In genomic region chr12:94032368-94032767, GRCh38 we compare ENCODE assay signal across 26 cellular contexts.
A peak's percentile ranks its signal among the peaks of the same experiment; 100 is the strongest.
DNase-seq lines count a peak whose midpoint lies in the region; ATAC-seq, FAIRE-seq and TF ChIP-seq lines count a peak whose summit lies in the region.
"Had no signal": no experiment of that assay in that cellular context is flagged by ENCODE, and none has a peak within 500 bp of the region (broad histone marks: within the 10 kb centered on the region; RNA-seq: fewer than 3 reads in every experiment).

No MANE protein-coding gene starts in this region.

- H3K4me1 ChIP-seq in GM23248 (ENCODE audit: insufficient read depth) (no peaks in the 10 kb centered on the region), HepG2 (ENCODE audit: insufficient read depth, low read length) (peaks cover 15% of the 10 kb centered on the region), uterus (no peaks in the 10 kb centered on the region)
- H3K4me1 ChIP-seq: BLaER1 had no signal

- no peaks in the 10 kb centered on the region for H4K20me1 ChIP-seq in GM23248 (ENCODE audit: insufficient read depth)
- H4K20me1 ChIP-seq in HepG2 (ENCODE audit: insufficient read depth, low read length), result no peaks in the 10 kb centered on the region
- H4K20me1 ChIP-seq: BLaER1 had no signal

- H3K9me3 ChIP-seq in GM23248 (ENCODE audit: low read depth), result no peaks in the 10 kb centered on the region
- no peaks in the 10 kb centered on the region for H3K9me3 ChIP-seq in HepG2 (ENCODE audit: low read length)
- H3K9me3 ChIP-seq in uterus, result no peaks in the 10 kb centered on the region

- H3K79me2 ChIP-seq in GM23248 (ENCODE audit: insufficient read depth), result no peaks in the 10 kb centered on the region
- no peaks in the 10 kb centered on the region for H3K79me2 ChIP-seq in HepG2 (ENCODE audit: insufficient read depth, low read length)

- 0 to 5% methylated on average over 2 of the region's 2 CpGs for WGBS in GM23248 (ENCODE audit: low coverage in 1 of 2, low lambda C conversion rate in 2 of 2, missing lambda C conversion rate in 2 of 2), 2 experiments
- WGBS in HepG2 (ENCODE audit: low lambda C conversion rate), result 42% methylated on average over 2 of the region's 2 CpGs

- no peak overlapping the region for H3K27ac ChIP-seq in GM23248
- H3K27ac ChIP-seq in HepG2 (ENCODE audit: extremely low read length, insufficient read depth, low read length), result no peak overlapping the region
- H3K27ac ChIP-seq in uterus, result peak overlapping the region in 1 of 2 donors; percentile 2
- H3K27ac ChIP-seq: 22Rv1, BLaER1, HL-60 had no signal

- in situ Hi-C loops in GM23248 (cut with MboI) (no loop called here), HepG2 (cut with HindIII; ENCODE audit: extremely low pct_ligation_motif_present, low pct_unique_long_range_greater_than_20kb) (no loop called here)

- TF ChIP-seq POLR2A in HepG2 (IDR thresholded peaks at IDR 0.05; ENCODE audit: insufficient read depth in 1 of 2, low read depth in 2 of 2, low read length in 2 of 2) (no peak), uterus (IDR thresholded peaks at IDR 0.05) (no peak)

- H3K36me3 ChIP-seq in GM23248 (ENCODE audit: low read depth) (no peaks in the 10 kb centered on the region), HepG2 (replicated peaks in 1 of 2; ENCODE audit: control insufficient read depth in 1 of 2, insufficient read depth in 2 of 2, low read length in 2 of 2) (no peaks in the 10 kb centered on the region), uterus (no peaks in the 10 kb centered on the region)
- H3K36me3 ChIP-seq: BLaER1 had no signal

- H3K4me2 ChIP-seq in GM23248 (ENCODE audit: unreplicated experiment) (no peak overlapping the region), HepG2 (ENCODE audit: low read depth, low read length) (no peak overlapping the region)
- H3K4me2 ChIP-seq: BLaER1 had no signal

- H3K4me1 Mint-ChIP-seq in activated CD4-positive, alpha-beta T cell treated with anti-CD3 and anti-CD28 coated beads, Interleukin-2, amount 10 ng/mL, durations not matched to agents 7 days and 5 days, result peaks cover 41% of the 10 kb centered on the region
- H3K4me1 Mint-ChIP-seq in CD14-positive monocyte, result peaks cover 36% of the 10 kb centered on the region

- CTCF ChIA-PET in activated CD4-positive, alpha-beta T cell treated with anti-CD3 and anti-CD28 coated beads, Interleukin-2, amount 10 ng/mL, durations not matched to agents 7 days and 5 days (lab: Charles Lee), result interaction anchor here (1.4 kb wide), 1 partner anchor 12 kb away, joined by 3 read pairs; no protein-coding TSS in a partner anchor
- CTCF ChIA-PET in HepG2 (lab: Yijun Ruan, JAX; ENCODE audit: low intra/inter-chr PET ratio, low total read pairs), result no interaction called here

- POLR2A ChIA-PET in activated CD4-positive, alpha-beta T cell treated with anti-CD3 and anti-CD28 coated beads, Interleukin-2, amount 10 ng/mL, durations not matched to agents 7 days and 5 days (lab: Charles Lee), result no interaction called here
- POLR2A ChIA-PET in HepG2 (lab: Yijun Ruan, JAX), result no interaction called here

- no peak for FAIRE-seq in HepG2 (lab: Jason Lieb, UNC)
- FAIRE-seq: GM12891 had no signal

- no peak overlapping the region for H3K9ac ChIP-seq in GM23248
- no peak overlapping the region for H3K9ac ChIP-seq in HepG2 (ENCODE audit: insufficient read depth, low read depth, low read length)
- H3K9ac ChIP-seq: BLaER1 had no signal

- H3K27ac Mint-ChIP-seq in activated CD4-positive, alpha-beta T cell treated with anti-CD3 and anti-CD28 coated beads, Interleukin-2, amount 10 ng/mL, durations not matched to agents 7 days and 5 days, result peak overlapping the region; percentile 77
- H3K27ac Mint-ChIP-seq in CD14-positive monocyte, result peak overlapping the region in 1 of 7 donors; percentile 6

- intact Hi-C loops in HepG2 (cut with micrococcal nuclease; ENCODE audit: unreplicated experiment) (no loop called here), uterus (cut with DNase I; ENCODE audit: low total_unique reads) (no loop called here), left cardiac atrium (cut with DNase I) (no loop called here), CD14-positive monocyte (cut with micrococcal nuclease) (no loop called here)

- TF ChIP-seq EP300 in HepG2 (IDR thresholded peaks at IDR 0.05; ENCODE audit: low read depth in 2 of 2, low read length in 2 of 2) (no peak), HepG2 (CRISPR knock-in tag; IDR thresholded peaks at IDR 0.05; ENCODE audit: borderline replicate concordance) (no peak)

- H3K27me3 ChIP-seq in GM23248 (replicated peaks; ENCODE audit: insufficient read depth) (0 out of 2 replicates have a peak, but pooled peaks cover 4% of the 10 kb centered on the region), HepG2 (ENCODE audit: control insufficient read depth in 1 of 2, insufficient read depth in 2 of 2, low read length in 2 of 2) (no peaks in the 10 kb centered on the region; a peak in 2 of 5 replicates), uterus (no peaks in the 10 kb centered on the region)
- H3K27me3 ChIP-seq: BLaER1 had no signal

- no peak for TF ChIP-seq RAD21 in HepG2 (CRISPR knock-in tag; IDR thresholded peaks at IDR 0.05)

- no TSS peak for BruUV-seq in HepG2 (replicated peaks; lab: Mats Ljungman, UMichigan)

- H3K27me3 Mint-ChIP-seq in activated CD4-positive, alpha-beta T cell treated with anti-CD3 and anti-CD28 coated beads, Interleukin-2, amount 10 ng/mL, durations not matched to agents 7 days and 5 days, result peaks cover 3% of the 10 kb centered on the region
- H3K27me3 Mint-ChIP-seq in CD14-positive monocyte (ENCODE audit: low read depth in 3 of 3), result peaks cover 3 to 7% (median 5%) of the 10 kb centered on the region in 3 donors

- no peaks in the 10 kb centered on the region for H3K9me2 ChIP-seq in GM23248 (ENCODE audit: insufficient read depth)

- TF ChIP-seq CTCF in HepG2 (CRISPR knock-in tag; IDR thresholded peaks at IDR 0.05) (no peak), uterus (IDR thresholded peaks at IDR 0.05) (no peak), CD14-positive monocyte (IDR thresholded peaks at IDR 0.05) (no peak)

- ATAC-seq in HepG2 (no peak), left cardiac atrium (no peak)

- H2AFZ ChIP-seq in GM23248, result 0 out of 2 replicates have a peak overlapping the region, but pooled peaks have one; percentile 13
- no peak overlapping the region for H2AFZ ChIP-seq in HepG2 (ENCODE audit: low read length)

- H3K4me3 ChIP-seq in GM23248 (no peak overlapping the region), HepG2 (replicated peaks in 1 of 3; ENCODE audit: insufficient read depth in 1 of 3, low read depth in 2 of 3, low read length in 3 of 3) (no peak overlapping the region), uterus (no peak overlapping the region)
- H3K4me3 ChIP-seq: BLaER1 had no signal

- H3K4me3 Mint-ChIP-seq in activated CD4-positive, alpha-beta T cell treated with anti-CD3 and anti-CD28 coated beads, Interleukin-2, amount 10 ng/mL, durations not matched to agents 7 days and 5 days, result no peak overlapping the region
- H3K4me3 Mint-ChIP-seq in CD14-positive monocyte, result no peak overlapping the region

- peaks cover 24% of the 10 kb centered on the region for H3K36me3 Mint-ChIP-seq in activated CD4-positive, alpha-beta T cell treated with anti-CD3 and anti-CD28 coated beads, Interleukin-2, amount 10 ng/mL, durations not matched to agents 7 days and 5 days (ENCODE audit: low read depth)
- H3K36me3 Mint-ChIP-seq in CD14-positive monocyte, result no peaks in the 10 kb centered on the region

- H3F3A ChIP-seq in GM23248 (ENCODE audit: insufficient read depth), result no peaks in the 10 kb centered on the region

- peaks cover 39% of the 10 kb centered on the region for H3K9me3 Mint-ChIP-seq in activated CD4-positive, alpha-beta T cell treated with anti-CD3 and anti-CD28 coated beads, Interleukin-2, amount 10 ng/mL, durations not matched to agents 7 days and 5 days
- peaks cover 0 to 15% (median 6%) of the 10 kb centered on the region in 7 donors for H3K9me3 Mint-ChIP-seq in CD14-positive monocyte

- DNase-seq in activated CD4-positive, alpha-beta T cell treated with anti-CD3 and anti-CD28 coated beads, Interleukin-2, amount 10 ng/mL, durations not matched to agents 7 days and 5 days, result no peak
- DNase-seq in activated CD4-positive, alpha-beta T cell treated with anti-CD3 and anti-CD28 coated beads for 48 hours, result no peak
- DNase-seq in GM23248 (no peak), HepG2 (ENCODE audit: low spot score) (no peak), uterus (peak; percentile 19 to 20), UCSD-AML1 (lab: John Stamatoyannopoulos, UW; ENCODE audit: unreplicated experiment) (no peak), left cardiac atrium (no peak), CD14-positive monocyte (ENCODE audit: low spot score) (no peak)
- DNase-seq: ACHN, DMS 273 treated with DMSO at 0.1 percent for 48 hours, DMS79 treated with DMSO at 0.1 percent for 48 hours, GOT3, HCEC 1CT, KBM-7, MM.1S, NCI-H1048, NCI-H1417 treated with DMSO at 0.1 percent for 48 hours, NCI-H187, NCI-H2107, NCI-H526 treated with DMSO at 0.1 percent for 48 hours, OCI-M1, Right ventricle myocardium superior had no signal

TF ChIP-seq in HepG2, 621 proteins besides CTCF, POLR2A, EP300 and RAD21:
- TF ChIP-seq POLR2AphosphoS5 (IDR thresholded peaks at IDR 0.05; ENCODE audit: low read depth, low read length) (no peak), ZNF12 (CRISPR knock-in tag; IDR thresholded peaks at IDR 0.05) (0 out of 2 replicates have a peak, but pooled peaks have one; percentile 17)

Comparison
In these comparisons a context has a peak if more than half of its experiments do, and no peak if none do; other contexts are left out.
1. DNase-seq: peak in uterus (2 of 2); none in activated CD4-positive, alpha-beta T cell treated with anti-CD3 and anti-CD28 coated beads, Interleukin-2, amount 10 ng/mL, durations not matched to agents 7 days and 5 days (single experiment), activated CD4-positive, alpha-beta T cell treated with anti-CD3 and anti-CD28 coated beads for 48 hours (single experiment), GM23248 (single experiment), HepG2 (single experiment), UCSD-AML1 (single experiment), left cardiac atrium (single experiment) and CD14-positive monocyte (single experiment).